1 cellular context compared by ENCODE assay signal in genomic region chr10:102118867-102119266, GRCh38.
TF ChIP-seq lines count a peak whose summit lies in the region.

No MANE protein-coding gene starts in this region.

TF ChIP-seq in HEK293, 187 proteins besides CTCF, POLR2A, EP300 and RAD21 (continued from another document):
- TF ChIP-seq ZNF214 (tag by site-specific recombination; IDR thresholded peaks at IDR 0.05; ENCODE audit: borderline replicate concordance) (no peak), KLF7 (tag by site-specific recombination; IDR thresholded peaks at IDR 0.05; ENCODE audit: borderline replicate concordance) (no peak), IKZF3 (tag by site-specific recombination; IDR thresholded peaks at IDR 0.05) (peak; percentile 77), ZBTB11 (tag by site-specific recombination; conservative IDR thresholded peaks at IDR 0.05; ENCODE audit: low read depth) (no peak), ZNF76 (tag by site-specific recombination; IDR thresholded peaks at IDR 0.05; ENCODE audit: borderline replicate concordance, low read depth) (0 out of 2 replicates have a peak, but pooled peaks have one; percentile 1), GLIS2 (tag by site-specific recombination; IDR thresholded peaks at IDR 0.05) (no peak), WT1 (tag by site-specific recombination; IDR thresholded peaks at IDR 0.05) (peak; percentile 39), ZNF776 (tag by site-specific recombination; IDR thresholded peaks at IDR 0.05; ENCODE audit: borderline replicate concordance) (no peak)
